In genomic region chr11:2178906-2179494, GRCh38 we compare ENCODE assay signal across 1 cellular context.
TF ChIP-seq lines count a peak whose summit lies in the region.

No MANE protein-coding gene starts in this region.

TF ChIP-seq in IMR-90, 13 proteins besides CTCF, POLR2A, EP300 and RAD21:
- TF ChIP-seq CEBPB (IDR thresholded peaks at IDR 0.05; ENCODE audit: low read depth, low read length), result no peak
- TF ChIP-seq USF2 (IDR thresholded peaks at IDR 0.05; ENCODE audit: low read depth, low read length), result peak; percentile 41; the same call in 1 of the 2 replicates
